ENCODE assay signal across 7 cellular contexts in genomic region chr6:58358452-58358851, GRCh38.
A peak's percentile ranks its signal among the peaks of the same experiment; 100 is the strongest.
DNase-seq lines count a peak whose midpoint lies in the region; FAIRE-seq lines count a peak whose summit lies in the region.
"Not testable (repeated sequence)": the region's sequence is repeated elsewhere in the genome, so short reads cannot be mapped to it uniquely, and the experiment has no call there.

No MANE protein-coding gene starts in this region.

- H3K36me3 ChIP-seq in GM23248 (ENCODE audit: low read depth), result not testable (repeated sequence)

- H4K20me1 ChIP-seq in GM23248 (ENCODE audit: insufficient read depth), result not testable (repeated sequence)

- not testable (repeated sequence) for H3K27ac ChIP-seq in GM23248

- 29 to 65% methylated on average over 1 of the region's 1 CpG for WGBS in GM23248 (ENCODE audit: low coverage in 1 of 2, low lambda C conversion rate in 2 of 2, missing lambda C conversion rate in 2 of 2), 2 experiments

- in situ Hi-C loops in GM23248 (cut with MboI), result not testable (repeated sequence)

- H3K27me3 ChIP-seq in GM23248 (replicated peaks; ENCODE audit: insufficient read depth), result not testable (repeated sequence)

- H2AFZ ChIP-seq in GM23248, result not testable (repeated sequence)

- not testable (repeated sequence) for H3K9me3 ChIP-seq in GM23248 (ENCODE audit: low read depth)

- H3K9ac ChIP-seq in GM23248, result not testable (repeated sequence)

- peak; percentile 5 for DNase-seq in A172 (ENCODE audit: low spot score)
- peak; percentile 6 for DNase-seq in GM23248
- DNase-seq in HT1080 (ENCODE audit: low read depth), result peak; percentile 67
- peak; percentile 25 for DNase-seq in RCC 7860 (ENCODE audit: low spot score)
- peak; percentile 0 to 3 for DNase-seq in SW 1271 (lab: John Stamatoyannopoulos, UW)
- DNase-seq in kidney tubule cell (ENCODE audit: low spot score), result peak; percentile 20

- H3K4me1 ChIP-seq in GM23248 (ENCODE audit: insufficient read depth), result not testable (repeated sequence)

- FAIRE-seq in RCC 7860 (lab: Jason Lieb, UNC), result not testable (repeated sequence)
- FAIRE-seq in endometrium (lab: Jason Lieb, UNC), result peak; percentile 18

- not testable (repeated sequence) for H3K4me2 ChIP-seq in GM23248 (ENCODE audit: unreplicated experiment)

- H3F3A ChIP-seq in GM23248 (ENCODE audit: insufficient read depth), result not testable (repeated sequence)

- H3K4me3 ChIP-seq in GM23248, result not testable (repeated sequence)

- not testable (repeated sequence) for H3K9me2 ChIP-seq in GM23248 (ENCODE audit: insufficient read depth)

- not testable (repeated sequence) for H3K79me2 ChIP-seq in GM23248 (ENCODE audit: insufficient read depth)

Comparison
In these comparisons a context has a peak if more than half of its experiments do, and no peak if none do; other contexts are left out.
1. DNase-seq: peak in every context shown above with its lines; median percentile 67 in HT1080; 25 in RCC 7860; 20 in kidney tubule cell; 6 in GM23248; 5 in A172; 2 in SW 1271.